In the genomic region with DNA sequence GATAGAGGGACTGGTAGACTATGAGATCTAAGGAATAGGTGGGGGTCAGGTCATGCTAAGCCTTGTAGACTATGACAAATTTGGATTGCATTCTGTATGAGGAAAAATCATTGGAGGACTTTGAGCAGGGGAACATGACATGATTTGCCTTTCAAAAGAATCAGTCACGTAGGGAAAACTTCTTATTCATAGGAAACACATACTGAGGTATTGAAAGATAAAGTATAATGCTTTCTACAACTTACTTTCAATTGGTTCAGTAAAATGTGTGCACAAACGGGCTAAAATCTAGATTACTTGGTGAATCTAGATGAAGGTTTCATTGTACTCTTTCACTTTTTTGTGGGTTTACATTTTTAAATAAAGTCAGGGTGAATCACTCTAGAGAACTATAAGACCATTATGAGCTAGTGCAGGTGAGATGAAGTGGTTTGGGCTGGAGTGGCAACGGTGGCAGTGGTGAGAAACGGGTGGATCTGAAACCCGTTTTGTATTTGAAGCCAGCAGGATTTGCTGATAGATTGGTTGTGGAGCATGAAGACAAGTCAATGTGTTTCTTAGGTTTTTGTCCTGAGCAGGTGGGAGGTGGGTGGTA, we compare ENCODE assay signal across 21 cellular contexts. TPM values are rescaled to one million over a fixed set of nuclear protein-coding genes. Genes with fewer than 3 reads are reported as not detected.
DNase-seq lines count a peak whose midpoint lies in the region; ATAC-seq and TF ChIP-seq lines count a peak whose summit lies in the region.
"Had no signal": no experiment of that assay in that cellular context is flagged by ENCODE, and none has a peak within 500 bp of the region (broad histone marks: within the 10 kb centered on the region; RNA-seq: fewer than 3 reads in every experiment).

No MANE protein-coding gene starts in this region.

- ATAC-seq in GM21825 (IDR thresholded peaks at IDR 0.05; ENCODE audit: unreplicated experiment) (no peak), GM21515 (IDR thresholded peaks at IDR 0.05; ENCODE audit: unreplicated experiment) (no peak)
- ATAC-seq: GM23338; mucosa of descending colon; stimulated activated naive CD8-positive, alpha-beta T cell treated with anti-CD3 and anti-CD28 coated beads, Interleukin-15, Interleukin-2, amounts not matched to agents 100 U/mL and 50 U/mL, for 24 hours had no signal

- H3K27me3 ChIP-seq in ACC112 (ENCODE audit: insufficient read depth, low read length): no peaks in the 10 kb centered on the region
- H3K27me3 ChIP-seq: neutrophil, tibial nerve had no signal

- H3K4me1 ChIP-seq in ACC112 (ENCODE audit: control insufficient read depth, insufficient read depth, low read length, unreplicated experiment): peaks cover 44% of the 10 kb centered on the region

- H3K27ac ChIP-seq in ACC112 (ENCODE audit: low read depth, low read length): peak overlapping the region; percentile 35
- H3K27ac ChIP-seq: neutrophil, tibial nerve had no signal

- H3K4me3 ChIP-seq in ACC112 (ENCODE audit: low read depth, low read length) (no peak overlapping the region), astrocyte of the spinal cord (ENCODE audit: low read depth, low read length) (no peak overlapping the region)
- H3K4me3 ChIP-seq: GM23338, mucosa of descending colon, tibial nerve had no signal

- no peak for TF ChIP-seq CTCF in astrocyte of the spinal cord (IDR thresholded peaks at IDR 0.05; ENCODE audit: low read depth, low read length)

- H3K79me2 ChIP-seq in ACC112 (ENCODE audit: control insufficient read depth, insufficient read depth, low read length, unreplicated experiment): peaks cover 13% of the 10 kb centered on the region

- DNase-seq in LHCN-M2 (ENCODE audit: low read depth) (peak; percentile 51), astrocyte of the spinal cord (ENCODE audit: low read depth, low spot score) (peak; percentile 22), hepatic stellate cell (ENCODE audit: low spot score) (peak; percentile 24), NCI-H774 (lab: John Stamatoyannopoulos, UW) (no peak), COLO829 (ENCODE audit: low spot score) (no peak)
- DNase-seq: activated CD4-positive, CD25-positive, alpha-beta regulatory T cell treated with anti-CD3 and anti-CD28 coated beads, Interleukin-2, amount 50 U/mL, for 72 hours; CD4-positive, alpha-beta memory T cell; cerebellar nuclear complex; DMS79; endodermal cell; mucosa of descending colon; NCI-H1930; NCI-H510A; stimulated activated naive CD8-positive, alpha-beta T cell treated with anti-CD3 and anti-CD28 coated beads, Interleukin-15, Interleukin-2, amounts not matched to agents 100 U/mL and 50 U/mL, for 24 hours; T-helper 9 cell had no signal

- in situ Hi-C loops in astrocyte of the spinal cord (cut with HindIII; ENCODE audit: low sequenced_read_pairs): no loop called here

- peaks cover 4% of the 10 kb centered on the region; the same call in 1 of the 2 replicates for H3K36me3 ChIP-seq in ACC112 (ENCODE audit: insufficient read depth, low read length)
- H3K36me3 ChIP-seq: neutrophil, tibial nerve had no signal

- no peak overlapping the region for H2AFZ ChIP-seq in ACC112 (ENCODE audit: low read length, unreplicated experiment)
- H2AFZ ChIP-seq: GM23338 had no signal

RNA-seq across cellular contexts. Expression of a gene that starts 6.7 kb away (rescaled TPM):
- total RNA-seq in LHCN-M2 (2014; rRNA removed): 12.4 and 15.5 TPM in 2 replicates
- polyA plus RNA-seq in LHCN-M2 (2012): 4.8 TPM

Comparison
In these comparisons a context has a peak if more than half of its experiments do, and no peak if none do; other contexts are left out.
1. DNase-seq: peak in LHCN-M2 (single experiment), astrocyte of the spinal cord (single experiment) and hepatic stellate cell (single experiment); none in NCI-H774 (single experiment) and COLO829 (single experiment).